ENCODE assay signal across 25 cellular contexts in the genomic region with DNA sequence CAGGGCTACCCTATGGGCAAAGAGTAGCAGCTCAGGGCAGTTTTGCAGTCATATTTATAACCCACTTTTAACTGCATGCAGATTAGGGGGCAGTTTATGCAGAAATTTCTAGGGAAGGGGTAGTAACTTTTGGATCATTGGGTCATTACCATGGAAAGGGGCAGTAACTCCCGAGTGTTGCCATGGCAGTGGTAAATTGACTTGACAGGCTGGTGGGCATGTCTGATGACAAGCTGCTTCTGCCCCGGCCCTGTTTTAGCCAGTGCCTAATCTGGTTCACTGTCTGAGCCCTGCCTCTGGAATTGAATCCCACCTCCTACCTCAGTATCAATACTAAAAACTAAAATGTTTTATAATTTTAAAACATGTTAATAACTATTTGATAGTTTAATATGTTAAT.
"Had no signal": no experiment of that assay in that cellular context is flagged by ENCODE, and none has a peak within 500 bp of the region (broad histone marks: within the 10 kb centered on the region; RNA-seq: fewer than 3 reads in every experiment).

No MANE protein-coding gene starts in this region.

- H3K27ac Mint-ChIP-seq: activated naive CD4-positive, alpha-beta T cell treated with anti-CD3 and anti-CD28 coated beads, Interleukin-2, amount 50 U/mL, for 72 hours; activated T-cell treated with anti-CD3 and anti-CD28 coated beads, Interleukin-2, amount 50 U/mL, for 24 hours; activated T-helper 17 cell treated with anti-CD3 and anti-CD28 coated beads, Interleukin-2, amount 50 U/mL, for 72 hours; dendritic cell treated with granulocyte-macrophage colony-stimulating factor and Interleukin-4, amounts not matched to agents 40 ng/mL and 50 ng/mL, for 4 days; effector memory CD8-positive, alpha-beta T cell; memory B cell; T-helper 2 cell treated with Interferon-gamma antibody and Interleukin-4, amounts not matched to agents 5 μg/mL and 100 μg/mL, for 36 hours; type B pancreatic cell had no signal

- H3K4me3 ChIP-seq: esophagus muscularis mucosa, gastrocnemius medialis, sigmoid colon, smooth muscle cell, thoracic aorta, vagina had no signal

- H3K36me3 Mint-ChIP-seq: activated naive CD4-positive, alpha-beta T cell treated with anti-CD3 and anti-CD28 coated beads, Interleukin-2, amount 50 U/mL, for 72 hours; memory B cell; type B pancreatic cell had no signal

- H3K4me1 Mint-ChIP-seq: activated T-helper 17 cell treated with anti-CD3 and anti-CD28 coated beads, Interleukin-2, amount 50 U/mL, for 72 hours; memory B cell had no signal

- DNase-seq: activated CD8-positive, alpha-beta memory T cell treated with anti-CD3 and anti-CD28 coated beads for 24 hours; activated CD8-positive, alpha-beta memory T cell treated with anti-CD3 and anti-CD28 coated beads, Interleukin-2, amount 50 U/mL, for 4 hours; activated T-cell treated with anti-CD3 and anti-CD28 coated beads, Interleukin-2, amount 50 U/mL, for 24 hours; aorta; brain microvascular endothelial cell; caudate nucleus; effector memory CD8-positive, alpha-beta T cell; gastrocnemius medialis; head of caudate nucleus; hypothalamus; left colon; sigmoid colon; stimulated activated CD4-positive, alpha-beta T cell treated with anti-CD3 and anti-CD28 coated beads, Interleukin-15, amount 100 ng/mL, for 24 hours; stimulated activated naive CD4-positive, alpha-beta T cell had no signal

- H3K4me2 ChIP-seq: smooth muscle cell had no signal

- H3K27me3 Mint-ChIP-seq: activated T-cell treated with anti-CD3 and anti-CD28 coated beads, Interleukin-2, amount 50 U/mL, for 24 hours; activated T-helper 17 cell treated with anti-CD3 and anti-CD28 coated beads, Interleukin-2, amount 50 U/mL, for 72 hours; dendritic cell treated with granulocyte-macrophage colony-stimulating factor and Interleukin-4, amounts not matched to agents 40 ng/mL and 50 ng/mL, for 4 days; effector memory CD8-positive, alpha-beta T cell; memory B cell had no signal

- H3K9me3 Mint-ChIP-seq: activated T-helper 17 cell treated with anti-CD3 and anti-CD28 coated beads, Interleukin-2, amount 50 U/mL, for 72 hours; dendritic cell treated with granulocyte-macrophage colony-stimulating factor and Interleukin-4, amounts not matched to agents 40 ng/mL and 50 ng/mL, for 4 days; memory B cell; T-helper 2 cell treated with Interferon-gamma antibody and Interleukin-4, amounts not matched to agents 5 μg/mL and 100 μg/mL, for 36 hours; type B pancreatic cell had no signal

- H3K4me3 Mint-ChIP-seq: activated T-cell treated with anti-CD3 and anti-CD28 coated beads, Interleukin-2, amount 50 U/mL, for 24 hours; activated T-helper 17 cell treated with anti-CD3 and anti-CD28 coated beads, Interleukin-2, amount 50 U/mL, for 72 hours; dendritic cell treated with granulocyte-macrophage colony-stimulating factor and Interleukin-4, amounts not matched to agents 40 ng/mL and 50 ng/mL, for 4 days; effector memory CD8-positive, alpha-beta T cell; memory B cell; T-helper 2 cell treated with Interferon-gamma antibody and Interleukin-4, amounts not matched to agents 5 μg/mL and 100 μg/mL, for 36 hours; type B pancreatic cell had no signal

- H3K27ac ChIP-seq: brain microvascular endothelial cell, esophagus muscularis mucosa, gastrocnemius medialis, sigmoid colon, thoracic aorta, vagina had no signal

- H3K9me3 ChIP-seq: esophagus muscularis mucosa, gastrocnemius medialis, sigmoid colon, thoracic aorta, vagina had no signal

- H3K4me1 ChIP-seq: esophagus muscularis mucosa, gastrocnemius medialis, sigmoid colon, vagina had no signal

- H3K27me3 ChIP-seq: brain microvascular endothelial cell, esophagus muscularis mucosa, gastrocnemius medialis, sigmoid colon, vagina had no signal

- H3K36me3 ChIP-seq: brain microvascular endothelial cell, esophagus muscularis mucosa, gastrocnemius medialis, sigmoid colon, thoracic aorta, vagina had no signal

- ATAC-seq: activated naive CD4-positive, alpha-beta T cell treated with anti-CD3 and anti-CD28 coated beads, Interleukin-2, amount 50 U/mL, for 72 hours; activated T-helper 17 cell treated with anti-CD3 and anti-CD28 coated beads, Interleukin-2, amount 50 U/mL, for 72 hours; effector memory CD8-positive, alpha-beta T cell; gastrocnemius medialis; left colon had no signal

- FAIRE-seq: islet of Langerhans had no signal
